In genomic region chr9:92097997-92098482, GRCh38 we compare ENCODE assay signal across 9 cellular contexts. TPM values are rescaled to one million over a fixed set of nuclear protein-coding genes. Genes with fewer than 3 reads are reported as not detected.
A peak's percentile ranks its signal among the peaks of the same experiment; 100 is the strongest.
DNase-seq lines count a peak whose midpoint lies in the region; ATAC-seq, FAIRE-seq and TF ChIP-seq lines count a peak whose summit lies in the region.
"Had no signal": no experiment of that assay in that cellular context is flagged by ENCODE, and none has a peak within 500 bp of the region (broad histone marks: within the 10 kb centered on the region; RNA-seq: fewer than 3 reads in every experiment).

No MANE protein-coding gene starts in this region.

- no peak for FAIRE-seq in bronchial epithelial cell (lab: Jason Lieb, UNC)

- no peaks in the 10 kb centered on the region for H3K9me3 ChIP-seq in MG63

- DNase-seq in activated CD4-positive, alpha-beta T cell treated with anti-CD3 and anti-CD28 coated beads for 24 hours (ENCODE audit: low read depth in 2 of 2): peak; percentile 16 to 69
- DNase-seq in activated CD4-positive, alpha-beta T cell treated with anti-CD3 and anti-CD28 coated beads for 1 hour: no peak
- DNase-seq in bronchial epithelial cell (ENCODE audit: low read depth) (peak; percentile 73), kidney glomerular epithelial cell (lab: John Stamatoyannopoulos, UW) (peak; percentile 64), NCI-H510A (lab: John Stamatoyannopoulos, UW) (no peak), MG63 (no peak)
- DNase-seq in stimulated activated CD4-positive, alpha-beta T cell treated with anti-CD3 and anti-CD28 coated beads, TNF-alpha, amount 100 ng/mL, for 1 hour (ENCODE audit: low read depth in 3 of 3, low spot score in 1 of 3): peak in 2 of 3 donors; percentile 12 to 44

- no peak for ATAC-seq in HG02623 (IDR thresholded peaks at IDR 0.05; ENCODE audit: unreplicated experiment)

- H3K36me3 ChIP-seq in bronchial epithelial cell (ENCODE audit: control insufficient read depth, insufficient read depth, low read length) (peaks cover 3% of the 10 kb centered on the region), MG63 (peaks cover 11% of the 10 kb centered on the region)

- H3K4me3 ChIP-seq in bronchial epithelial cell (ENCODE audit: low read depth, low read length) (no peak overlapping the region), MG63 (no peak overlapping the region)
- H3K4me3 ChIP-seq: SK-N-MC had no signal

- H3K27me3 ChIP-seq in bronchial epithelial cell (ENCODE audit: control insufficient read depth, insufficient read depth, low read length): no peaks in the 10 kb centered on the region
- H3K27me3 ChIP-seq in MG63: no peaks in the 10 kb centered on the region

- TF ChIP-seq CTCF in bronchial epithelial cell (IDR thresholded peaks at IDR 0.05; ENCODE audit: insufficient read depth, low read length, severe bottlenecking): no peak

RNA-seq across cellular contexts. Expression of gene SPTLC1, which starts 17.2 kb away (rescaled TPM):
- total RNA-seq in bronchial epithelial cell: 102 and 103 TPM in 2 replicates
- total RNA-seq in MG63 (2014; rRNA removed; shearing (Covaris generic); ENCODE audit: low replicate concordance): 35.3 and 42.1 TPM in 2 replicates

Comparison
In these comparisons a context has a peak if more than half of its experiments do, and no peak if none do; other contexts are left out.
1. DNase-seq: peak in activated CD4-positive, alpha-beta T cell treated with anti-CD3 and anti-CD28 coated beads for 24 hours (2 of 2), bronchial epithelial cell (single experiment), kidney glomerular epithelial cell (single experiment) and stimulated activated CD4-positive, alpha-beta T cell treated with anti-CD3 and anti-CD28 coated beads, TNF-alpha, amount 100 ng/mL, for 1 hour (2 of 3); none in activated CD4-positive, alpha-beta T cell treated with anti-CD3 and anti-CD28 coated beads for 1 hour (single experiment), NCI-H510A (single experiment) and MG63 (single experiment).